ENCODE assay signal across 16 cellular contexts in genomic region chr6:62974452-62974851, GRCh38.
DNase-seq lines count a peak whose midpoint lies in the region; ATAC-seq and TF ChIP-seq lines count a peak whose summit lies in the region.
"Had no signal": no experiment of that assay in that cellular context is flagged by ENCODE, and none has a peak within 500 bp of the region (broad histone marks: within the 10 kb centered on the region; RNA-seq: fewer than 3 reads in every experiment).

No MANE protein-coding gene starts in this region.

- ATAC-seq in GM19372 (IDR thresholded peaks at IDR 0.05; ENCODE audit: low read depth, unreplicated experiment) (peak; percentile 51), HG02759 (IDR thresholded peaks at IDR 0.05; ENCODE audit: unreplicated experiment) (peak; percentile 62), HG03196 (IDR thresholded peaks at IDR 0.05; ENCODE audit: unreplicated experiment) (peak; percentile 75)
- ATAC-seq in naive thymus-derived CD8-positive, alpha-beta T cell, result no peak
- ATAC-seq: Panc1 had no signal

- no peak overlapping the region for H3K27ac Mint-ChIP-seq in naive thymus-derived CD8-positive, alpha-beta T cell

- H3K4me1 Mint-ChIP-seq in naive thymus-derived CD8-positive, alpha-beta T cell, result no peaks in the 10 kb centered on the region

- TF ChIP-seq CTCF in GM12865 (IDR thresholded peaks at IDR 0.05; ENCODE audit: insufficient read depth, low read depth, low read length, missing control alignments) (no peak), foreskin fibroblast (IDR thresholded peaks at IDR 0.05; ENCODE audit: low read depth, low read length) (no peak)

- H3K4me3 Mint-ChIP-seq in naive thymus-derived CD8-positive, alpha-beta T cell, result no peak overlapping the region

- H3K9me3 Mint-ChIP-seq in naive thymus-derived CD8-positive, alpha-beta T cell, result peaks cover 0 to 10% (median 0%) of the 10 kb centered on the region in 9 donors

- DNase-seq in GM12865 (ENCODE audit: low read depth), result peak; percentile 3
- DNase-seq in naive thymus-derived CD8-positive, alpha-beta T cell, result no peak
- DNase-seq in foreskin fibroblast, result no peak
- no peak for DNase-seq in OCI-M2 (lab: John Stamatoyannopoulos, UW; ENCODE audit: unreplicated experiment)
- no peak for DNase-seq in T-helper 1 cell
- DNase-seq: activated effector memory CD4-positive, alpha-beta T cell treated with anti-CD3 and anti-CD28 coated beads, Interleukin-2, amount 50 U/mL, for 16 hours; MG63; NCI-H2029 treated with DMSO at 0.1 percent for 48 hours; NCI-H69; stimulated activated CD4-positive, alpha-beta T cell treated with anti-CD3 and anti-CD28 coated beads, Interleukin-15, amount 100 ng/mL, for 24 hours had no signal

- H3K4me3 ChIP-seq in GM12865 (ENCODE audit: low read depth, low read length), result no peak overlapping the region
- no peak overlapping the region for H3K4me3 ChIP-seq in foreskin fibroblast (ENCODE audit: low read depth in 1 of 2, low read length in 2 of 2)
- H3K4me3 ChIP-seq: ascending aorta, lung, MG63 had no signal

- POLR2A ChIA-PET in naive thymus-derived CD8-positive, alpha-beta T cell (lab: Charles Lee), result no interaction called here

- no peaks in the 10 kb centered on the region for H3K36me3 Mint-ChIP-seq in naive thymus-derived CD8-positive, alpha-beta T cell

- H3K27me3 Mint-ChIP-seq in naive thymus-derived CD8-positive, alpha-beta T cell, result no peaks in the 10 kb centered on the region

Comparison
In these comparisons a context has a peak if more than half of its experiments do, and no peak if none do; other contexts are left out.
1. ATAC-seq: peak in GM19372 (single experiment), HG02759 (single experiment) and HG03196 (single experiment); none in naive thymus-derived CD8-positive, alpha-beta T cell (0 of 2).